ENCODE assay signal across 10 cellular contexts in genomic region chr18:12092398-12093229, GRCh38. TPM values are rescaled to one million over a fixed set of nuclear protein-coding genes. Genes with fewer than 3 reads are reported as not detected.
DNase-seq lines count a peak whose midpoint lies in the region; ATAC-seq and TF ChIP-seq lines count a peak whose summit lies in the region.
"Had no signal": no experiment of that assay in that cellular context is flagged by ENCODE, and none has a peak within 500 bp of the region (broad histone marks: within the 10 kb centered on the region; RNA-seq: fewer than 3 reads in every experiment).

No MANE protein-coding gene starts in this region.

- CTCF ChIA-PET in MCF 10A (lab: Yijun Ruan, JAX) (interaction anchor here (0.6 to 3.8 kb wide), 13 partner anchors 9 to 839 kb away, joined by 3 to 30 read pairs (median 3); no protein-coding TSS in a partner anchor), mammary epithelial cell (lab: Charles Lee; ENCODE audit: low non-redundant PET) (no interaction called here)

- no TSS peak for BruUV-seq in MCF 10A (replicated peaks; lab: Mats Ljungman, UMichigan)
- BruUV-seq in mammary epithelial cell (replicated peaks; lab: Mats Ljungman, UMichigan): no TSS peak

- in situ Hi-C loops in mammary epithelial cell (cut with MboI; ENCODE audit: low sequenced_read_pairs in 2 of 2): no loop called here

- H3K36me3 Mint-ChIP-seq in MCF 10A (ENCODE audit: insufficient read depth, unreplicated experiment) (no peaks in the 10 kb centered on the region), endodermal cell (ENCODE audit: low read depth) (no peaks in the 10 kb centered on the region)

- no peak for TF ChIP-seq EP300 in upper lobe of left lung (IDR thresholded peaks at IDR 0.05)

- intact Hi-C loops in MCF 10A (cut with micrococcal nuclease): loop anchor here (1.0 kb wide), 1 partner anchor 145 kb away; no protein-coding TSS in a partner anchor
- intact Hi-C loops in mammary epithelial cell (cut with micrococcal nuclease): no loop called here
- intact Hi-C loops in sciatic nerve (cut with DNase I): no loop called here

- H2AFZ ChIP-seq in mammary epithelial cell (ENCODE audit: low read depth, low read length): no peak overlapping the region

- H3K9me3 ChIP-seq in mammary epithelial cell (replicated peaks; ENCODE audit: insufficient read depth, low read length) (no peaks in the 10 kb centered on the region), endodermal cell (ENCODE audit: control insufficient read depth, low read length) (no peaks in the 10 kb centered on the region), upper lobe of left lung (no peaks in the 10 kb centered on the region)

- H3K9me3 Mint-ChIP-seq in MCF 10A (ENCODE audit: unreplicated experiment): no peaks in the 10 kb centered on the region
- H3K9me3 Mint-ChIP-seq in endodermal cell: peaks cover 8% of the 10 kb centered on the region

- H3K79me2 ChIP-seq in mammary epithelial cell (ENCODE audit: insufficient read depth, low read length): no peaks in the 10 kb centered on the region

- H3K4me3 Mint-ChIP-seq in MCF 10A (ENCODE audit: unreplicated experiment) (no peak overlapping the region), endodermal cell (no peak overlapping the region)

- H3K27ac Mint-ChIP-seq in MCF 10A (ENCODE audit: low read depth, unreplicated experiment) (no peak overlapping the region), endodermal cell (no peak overlapping the region)

- dilution Hi-C loops in mammary epithelial cell (cut with HindIII; ENCODE audit: low sequenced_read_pairs): loop anchor here (5.0 kb wide), 2 partner anchors 60 to 160 kb away; partner anchors contain the start of gene CIDEA

- H3K27ac ChIP-seq in mammary epithelial cell (ENCODE audit: insufficient read depth, low read depth, low read length): no peak overlapping the region
- no peak overlapping the region for H3K27ac ChIP-seq in endodermal cell (ENCODE audit: low read depth, low read length)
- H3K27ac ChIP-seq in upper lobe of left lung: no peak overlapping the region

- DNase-seq in MCF 10A (ENCODE audit: unreplicated experiment): peak; percentile 24
- DNase-seq in mammary epithelial cell: no peak
- DNase-seq in NCI-H345 (lab: John Stamatoyannopoulos, UW): peak; percentile 57
- peak; percentile 85 for DNase-seq in endodermal cell
- DNase-seq in upper lobe of left lung: peak; percentile 20 to 79
- DNase-seq in sciatic nerve (ENCODE audit: low spot score): no peak
- no peak for DNase-seq in stimulated activated CD4-positive, alpha-beta T cell treated with anti-CD3 and anti-CD28 coated beads, Interleukin-4, amount 100 ng/mL, for 24 hours

- peaks cover 9% of the 10 kb centered on the region for H3K4me1 Mint-ChIP-seq in MCF 10A (ENCODE audit: insufficient read depth, unreplicated experiment)
- no peaks in the 10 kb centered on the region for H3K4me1 Mint-ChIP-seq in endodermal cell

- ATAC-seq in upper lobe of left lung (ENCODE audit: low FRiP score in 2 of 2): peak; percentile 14 to 28
- no peak for ATAC-seq in HG02571 (IDR thresholded peaks at IDR 0.05; ENCODE audit: unreplicated experiment)
- no peak for ATAC-seq in sciatic nerve

- POLR2A ChIA-PET in MCF 10A (lab: Yijun Ruan, JAX): no interaction called here

- WGBS in mammary epithelial cell (ENCODE audit: low coverage, missing lambda C conversion rate): 80% methylated on average over 8 of the region's 17 CpGs
- 80 to 81% methylated on average over 10 to 17 of the region's 17 CpGs for WGBS in endodermal cell (ENCODE audit: insufficient coverage in 1 of 2, insufficient read length in 1 of 2), 2 experiments
- 91 to 94% methylated on average over 3 to 14 of the region's 17 CpGs for WGBS in upper lobe of left lung, 2 donors

- no peak for TF ChIP-seq CTCF in MCF 10A (IDR thresholded peaks at IDR 0.05; ENCODE audit: unreplicated experiment)
- peak in 1 of 2 donors; percentile 38 for TF ChIP-seq CTCF in mammary epithelial cell (conservative IDR thresholded peaks at IDR 0.05 in 1 of 2, IDR thresholded peaks at IDR 0.05 in 1 of 2; ENCODE audit: extremely low read depth in 1 of 2, insufficient read depth in 1 of 2, low read depth in 1 of 2, low read length in 2 of 2)
- peak; percentile 83 for TF ChIP-seq CTCF in endodermal cell (conservative IDR thresholded peaks at IDR 0.05)
- TF ChIP-seq CTCF in upper lobe of left lung (IDR thresholded peaks at IDR 0.05): peak in 1 of 6 experiments; percentile 29

- H3K36me3 ChIP-seq in mammary epithelial cell (ENCODE audit: insufficient read depth, low read length) (no peaks in the 10 kb centered on the region), endodermal cell (ENCODE audit: control insufficient read depth, insufficient read depth, low read length) (no peaks in the 10 kb centered on the region), upper lobe of left lung (no peaks in the 10 kb centered on the region)

- no peak overlapping the region for H3K4me3 ChIP-seq in mammary epithelial cell (replicated peaks in 1 of 3; ENCODE audit: insufficient read depth in 1 of 3, low read depth in 2 of 3, low read length in 3 of 3)
- H3K4me3 ChIP-seq in endodermal cell (ENCODE audit: low read length): no peak overlapping the region
- no peak overlapping the region for H3K4me3 ChIP-seq in upper lobe of left lung

- H3K4me1 ChIP-seq in mammary epithelial cell (ENCODE audit: insufficient read depth, low read length): no peaks in the 10 kb centered on the region
- H3K4me1 ChIP-seq in endodermal cell (ENCODE audit: control insufficient read depth, insufficient read depth, low read length): no peaks in the 10 kb centered on the region
- H3K4me1 ChIP-seq in upper lobe of left lung: no peaks in the 10 kb centered on the region

- TF ChIP-seq POLR2A in upper lobe of left lung (IDR thresholded peaks at IDR 0.05): no peak

- H3K9ac ChIP-seq in mammary epithelial cell (ENCODE audit: insufficient read depth, low read length) (no peak overlapping the region), endodermal cell (ENCODE audit: extremely low read depth, low read length, poor library complexity, severe bottlenecking) (no peak overlapping the region)

- H3K27me3 ChIP-seq in mammary epithelial cell (ENCODE audit: insufficient read depth, low read length): no peaks in the 10 kb centered on the region
- peaks cover 4% of the 10 kb centered on the region for H3K27me3 ChIP-seq in endodermal cell (ENCODE audit: control insufficient read depth, insufficient read depth, low read length, poor library complexity, severe bottlenecking)
- no peaks in the 10 kb centered on the region for H3K27me3 ChIP-seq in upper lobe of left lung

- H3K27me3 Mint-ChIP-seq in MCF 10A (ENCODE audit: insufficient read depth, unreplicated experiment) (no peaks in the 10 kb centered on the region), endodermal cell (ENCODE audit: insufficient read depth) (peaks cover 13% of the 10 kb centered on the region)

- no peak overlapping the region for H3K4me2 ChIP-seq in mammary epithelial cell (ENCODE audit: insufficient read depth, low read depth, low read length)

- H4K20me1 ChIP-seq in mammary epithelial cell (ENCODE audit: insufficient read depth, low read length): no peaks in the 10 kb centered on the region

RNA-seq across cellular contexts. Expression of gene ANKRD62, which starts 1.0 kb away (rescaled TPM):
- total RNA-seq in MCF 10A (2022) (not detected in 2 replicates), mammary epithelial cell (not detected), endodermal cell (not detected), upper lobe of left lung (1 to 10 TPM in 1 of 6 donors, under 1 TPM in 2, not detected in 3; 0.30 to 6.3 (median 0.40) TPM), sciatic nerve (not detected)
- polyA plus RNA-seq in mammary epithelial cell: not detected
- polyA minus RNA-seq in mammary epithelial cell: not detected
- not detected for polyA plus RNA-seq in endodermal cell (2013, experiment 1 of 2)
- polyA plus RNA-seq in endodermal cell (2013, experiment 2 of 2): not detected
- total RNA-seq: renal cortical epithelial cell had no signal
- polyA plus RNA-seq: BJ had no signal

Comparison
In these comparisons a context has a peak if more than half of its experiments do, and no peak if none do; other contexts are left out.
1. DNase-seq: peak in MCF 10A (single experiment), NCI-H345 (single experiment), endodermal cell (single experiment) and upper lobe of left lung (2 of 2); none in mammary epithelial cell (single experiment), sciatic nerve (single experiment) and stimulated activated CD4-positive, alpha-beta T cell treated with anti-CD3 and anti-CD28 coated beads, Interleukin-4, amount 100 ng/mL, for 24 hours (single experiment).
2. ATAC-seq: peak in upper lobe of left lung (2 of 2); none in HG02571 (single experiment) and sciatic nerve (single experiment).